ENCODE assay signal across 1 cellular context in the genomic region with DNA sequence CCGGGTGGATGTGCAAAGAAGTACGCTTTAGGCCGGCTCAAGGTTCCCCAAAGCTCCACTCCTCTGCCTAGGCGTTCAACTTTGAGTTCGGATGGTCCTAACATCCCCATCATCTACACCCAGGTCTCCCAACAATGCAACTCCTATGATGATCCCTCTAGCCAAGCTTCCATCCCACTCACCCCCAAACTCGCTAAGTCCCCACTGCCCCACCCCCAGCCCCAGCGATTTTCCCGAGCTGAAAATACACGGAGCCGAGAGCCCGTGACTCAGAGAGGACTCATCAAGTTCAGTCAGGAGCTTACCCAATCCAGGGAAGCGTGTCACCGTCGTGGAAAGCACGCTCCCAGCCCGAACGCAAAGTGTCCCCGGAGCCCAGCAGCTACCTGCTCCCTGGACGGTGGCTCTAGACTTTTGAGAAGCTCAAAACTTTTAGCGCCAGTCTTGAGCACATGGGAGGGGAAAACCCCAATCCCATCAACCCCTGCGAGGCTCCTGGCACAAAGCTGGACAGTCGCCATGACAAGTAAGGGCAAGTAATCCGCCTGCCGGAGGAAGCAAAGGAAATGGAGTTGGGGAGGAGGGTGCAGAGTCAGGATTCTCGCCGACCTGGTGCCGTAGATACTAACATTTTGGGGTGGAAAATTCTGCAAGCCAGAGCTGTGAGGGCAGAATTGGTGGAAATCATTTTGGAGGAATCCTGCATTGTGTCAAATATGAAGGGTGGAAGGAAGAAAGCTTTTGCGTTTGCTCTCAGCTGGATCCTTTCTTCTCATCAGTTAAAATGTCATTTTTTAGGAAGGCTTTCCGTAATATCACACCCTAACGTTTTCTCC.
TF ChIP-seq lines count a peak whose summit lies in the region.

TSS of gene TP53 (minus strand) at position 419 of the 836 bp plus-strand sequence. CDS start 10,896 bp downstream, outside the sequence.

TF ChIP-seq in HepG2, 621 proteins besides CTCF, POLR2A, EP300 and RAD21 (continued from another document and continues in another):
- peak; percentile 72; the same call in 1 of the 2 replicates for TF ChIP-seq AHR (CRISPR knock-in tag; IDR thresholded peaks at IDR 0.05)
- peak; percentile 68; the same call in 1 of the 2 replicates for TF ChIP-seq MXD3 (CRISPR knock-in tag; IDR thresholded peaks at IDR 0.05)
- TF ChIP-seq RNF2 (conservative IDR thresholded peaks at IDR 0.05; ENCODE audit: low read depth): peak; percentile 57; the same call in 1 of the 2 replicates
- 0 out of 2 replicates have a peak, but pooled peaks have one; percentile 35 for TF ChIP-seq ZNF780A (CRISPR knock-in tag; IDR thresholded peaks at IDR 0.05)
- TF ChIP-seq RBFOX2 (IDR thresholded peaks at IDR 0.05; ENCODE audit: low read depth, low read length): no peak
- peak; percentile 74; the same call in 1 of the 2 replicates for TF ChIP-seq TGIF2 (CRISPR knock-in tag; IDR thresholded peaks at IDR 0.05)
- peak; percentile 48; the same call in 1 of the 2 replicates for TF ChIP-seq NFRKB (IDR thresholded peaks at IDR 0.05)
- TF ChIP-seq KMT2B (CRISPR knock-in tag; IDR thresholded peaks at IDR 0.05): peak; percentile 21; the same call in 1 of the 2 replicates
- no peak for TF ChIP-seq ZBTB8A (CRISPR knock-in tag; IDR thresholded peaks at IDR 0.05; ENCODE audit: borderline replicate concordance, low read depth)
- TF ChIP-seq ZNF232 (CRISPR knock-in tag; IDR thresholded peaks at IDR 0.05; ENCODE audit: borderline replicate concordance): peak; percentile 40; the same call in 1 of the 2 replicates
- TF ChIP-seq MLLT10 (CRISPR knock-in tag; IDR thresholded peaks at IDR 0.05): 0 out of 2 replicates have a peak, but pooled peaks have one; percentile 62
- TF ChIP-seq, protein P1, sequence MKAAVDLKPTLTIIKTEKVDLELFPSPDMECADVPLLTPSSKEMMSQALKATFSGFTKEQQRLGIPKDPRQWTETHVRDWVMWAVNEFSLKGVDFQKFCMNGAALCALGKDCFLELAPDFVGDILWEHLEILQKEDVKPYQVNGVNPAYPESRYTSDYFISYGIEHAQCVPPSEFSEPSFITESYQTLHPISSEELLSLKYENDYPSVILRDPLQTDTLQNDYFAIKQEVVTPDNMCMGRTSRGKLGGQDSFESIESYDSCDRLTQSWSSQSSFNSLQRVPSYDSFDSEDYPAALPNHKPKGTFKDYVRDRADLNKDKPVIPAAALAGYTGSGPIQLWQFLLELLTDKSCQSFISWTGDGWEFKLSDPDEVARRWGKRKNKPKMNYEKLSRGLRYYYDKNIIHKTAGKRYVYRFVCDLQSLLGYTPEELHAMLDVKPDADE (CRISPR knock-in tag; IDR thresholded peaks at IDR 0.05): no peak
- peak; percentile 64; the same call in 1 of the 2 replicates for TF ChIP-seq HDAC1 (CRISPR knock-in tag; IDR thresholded peaks at IDR 0.05)
- TF ChIP-seq, protein P2, sequence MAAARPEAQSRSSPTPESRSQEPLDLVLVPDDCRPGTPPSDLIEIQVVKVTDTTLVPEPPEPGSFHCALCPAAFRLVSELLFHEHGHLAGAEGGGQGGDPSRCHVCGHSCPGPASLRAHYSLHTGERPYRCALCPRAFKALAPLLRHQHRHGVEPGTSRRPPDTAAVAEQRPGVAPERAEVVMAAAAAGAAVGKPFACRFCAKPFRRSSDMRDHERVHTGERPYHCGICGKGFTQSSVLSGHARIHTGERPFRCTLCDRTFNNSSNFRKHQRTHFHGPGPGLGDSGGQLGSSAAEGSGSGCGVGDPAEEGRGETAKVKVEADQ (CRISPR knock-in tag; IDR thresholded peaks at IDR 0.05; ENCODE audit: borderline replicate concordance): no peak
- peak; percentile 93 for TF ChIP-seq ZNF143 (CRISPR knock-in tag; IDR thresholded peaks at IDR 0.05)
- 0 out of 2 replicates have a peak, but pooled peaks have one; percentile 43 for TF ChIP-seq POLR2AphosphoS2 (IDR thresholded peaks at IDR 0.05; ENCODE audit: low read depth, low read length)
- TF ChIP-seq MAX (IDR thresholded peaks at IDR 0.05): peak; percentile 97
- TF ChIP-seq ZNF337 (CRISPR knock-in tag; IDR thresholded peaks at IDR 0.05; ENCODE audit: borderline replicate concordance, low read depth): no peak
- TF ChIP-seq JUNB (CRISPR knock-in tag; IDR thresholded peaks at IDR 0.05; ENCODE audit: borderline replicate concordance): peak; percentile 45; the same call in 1 of the 2 replicates
- no peak for TF ChIP-seq MYNN (CRISPR knock-in tag; IDR thresholded peaks at IDR 0.05; ENCODE audit: low read depth)
- no peak for TF ChIP-seq SAFB2 (CRISPR knock-in tag; IDR thresholded peaks at IDR 0.05; ENCODE audit: borderline replicate concordance, low read depth)
- no peak for TF ChIP-seq ZNF24 (IDR thresholded peaks at IDR 0.05)
- TF ChIP-seq KLF9 (CRISPR knock-in tag; IDR thresholded peaks at IDR 0.05; ENCODE audit: low read depth): no peak; the same call in 1 of the 2 replicates
- TF ChIP-seq, protein P3, sequence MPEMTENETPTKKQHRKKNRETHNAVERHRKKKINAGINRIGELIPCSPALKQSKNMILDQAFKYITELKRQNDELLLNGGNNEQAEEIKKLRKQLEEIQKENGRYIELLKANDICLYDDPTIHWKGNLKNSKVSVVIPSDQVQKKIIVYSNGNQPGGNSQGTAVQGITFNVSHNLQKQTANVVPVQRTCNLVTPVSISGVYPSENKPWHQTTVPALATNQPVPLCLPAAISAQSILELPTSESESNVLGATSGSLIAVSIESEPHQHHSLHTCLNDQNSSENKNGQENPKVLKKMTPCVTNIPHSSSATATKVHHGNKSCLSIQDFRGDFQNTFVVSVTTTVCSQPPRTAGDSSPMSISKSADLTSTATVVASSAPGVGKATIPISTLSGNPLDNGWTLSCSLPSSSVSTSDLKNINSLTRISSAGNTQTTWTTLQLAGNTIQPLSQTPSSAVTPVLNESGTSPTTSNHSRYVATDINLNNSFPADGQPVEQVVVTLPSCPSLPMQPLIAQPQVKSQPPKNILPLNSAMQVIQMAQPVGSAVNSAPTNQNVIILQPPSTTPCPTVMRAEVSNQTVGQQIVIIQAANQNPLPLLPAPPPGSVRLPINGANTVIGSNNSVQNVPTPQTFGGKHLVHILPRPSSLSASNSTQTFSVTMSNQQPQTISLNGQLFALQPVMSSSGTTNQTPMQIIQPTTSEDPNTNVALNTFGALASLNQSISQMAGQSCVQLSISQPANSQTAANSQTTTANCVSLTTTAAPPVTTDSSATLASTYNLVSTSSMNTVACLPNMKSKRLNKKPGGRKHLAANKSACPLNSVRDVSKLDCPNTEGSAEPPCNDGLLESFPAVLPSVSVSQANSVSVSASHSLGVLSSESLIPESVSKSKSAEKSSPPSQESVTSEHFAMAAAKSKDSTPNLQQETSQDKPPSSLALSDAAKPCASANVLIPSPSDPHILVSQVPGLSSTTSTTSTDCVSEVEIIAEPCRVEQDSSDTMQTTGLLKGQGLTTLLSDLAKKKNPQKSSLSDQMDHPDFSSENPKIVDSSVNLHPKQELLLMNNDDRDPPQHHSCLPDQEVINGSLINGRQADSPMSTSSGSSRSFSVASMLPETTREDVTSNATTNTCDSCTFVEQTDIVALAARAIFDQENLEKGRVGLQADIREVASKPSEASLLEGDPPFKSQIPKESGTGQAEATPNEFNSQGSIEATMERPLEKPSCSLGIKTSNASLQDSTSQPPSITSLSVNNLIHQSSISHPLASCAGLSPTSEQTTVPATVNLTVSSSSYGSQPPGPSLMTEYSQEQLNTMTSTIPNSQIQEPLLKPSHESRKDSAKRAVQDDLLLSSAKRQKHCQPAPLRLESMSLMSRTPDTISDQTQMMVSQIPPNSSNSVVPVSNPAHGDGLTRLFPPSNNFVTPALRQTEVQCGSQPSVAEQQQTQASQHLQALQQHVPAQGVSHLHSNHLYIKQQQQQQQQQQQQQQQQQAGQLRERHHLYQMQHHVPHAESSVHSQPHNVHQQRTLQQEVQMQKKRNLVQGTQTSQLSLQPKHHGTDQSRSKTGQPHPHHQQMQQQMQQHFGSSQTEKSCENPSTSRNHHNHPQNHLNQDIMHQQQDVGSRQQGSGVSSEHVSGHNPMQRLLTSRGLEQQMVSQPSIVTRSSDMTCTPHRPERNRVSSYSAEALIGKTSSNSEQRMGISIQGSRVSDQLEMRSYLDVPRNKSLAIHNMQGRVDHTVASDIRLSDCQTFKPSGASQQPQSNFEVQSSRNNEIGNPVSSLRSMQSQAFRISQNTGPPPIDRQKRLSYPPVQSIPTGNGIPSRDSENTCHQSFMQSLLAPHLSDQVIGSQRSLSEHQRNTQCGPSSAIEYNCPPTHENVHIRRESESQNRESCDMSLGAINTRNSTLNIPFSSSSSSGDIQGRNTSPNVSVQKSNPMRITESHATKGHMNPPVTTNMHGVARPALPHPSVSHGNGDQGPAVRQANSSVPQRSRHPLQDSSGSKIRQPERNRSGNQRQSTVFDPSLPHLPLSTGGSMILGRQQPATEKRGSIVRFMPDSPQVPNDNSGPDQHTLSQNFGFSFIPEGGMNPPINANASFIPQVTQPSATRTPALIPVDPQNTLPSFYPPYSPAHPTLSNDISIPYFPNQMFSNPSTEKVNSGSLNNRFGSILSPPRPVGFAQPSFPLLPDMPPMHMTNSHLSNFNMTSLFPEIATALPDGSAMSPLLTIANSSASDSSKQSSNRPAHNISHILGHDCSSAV (CRISPR knock-in tag; IDR thresholded peaks at IDR 0.05; ENCODE audit: borderline replicate concordance): no peak
- peak; percentile 75; the same call in 1 of the 2 replicates for TF ChIP-seq SMYD3 (CRISPR knock-in tag; IDR thresholded peaks at IDR 0.05)
- no peak for TF ChIP-seq FOXC1 (CRISPR knock-in tag; IDR thresholded peaks at IDR 0.05; ENCODE audit: borderline replicate concordance)
- peak; percentile 80 for TF ChIP-seq PITX1 (CRISPR knock-in tag; IDR thresholded peaks at IDR 0.05)
- peak; percentile 85 for TF ChIP-seq ZHX1 (CRISPR knock-in tag; IDR thresholded peaks at IDR 0.05; ENCODE audit: low read depth)
- 0 out of 2 replicates have a peak, but pooled peaks have one; percentile 15 for TF ChIP-seq SNAI1 (CRISPR knock-in tag; IDR thresholded peaks at IDR 0.05; ENCODE audit: borderline replicate concordance)
- TF ChIP-seq PCBP2 (optimal IDR thresholded peaks at IDR 0.05; ENCODE audit: low read depth, low read length, poor library complexity, severe bottlenecking): no peak
- no peak for TF ChIP-seq MEIS1 (CRISPR knock-in tag; IDR thresholded peaks at IDR 0.05; ENCODE audit: borderline replicate concordance)
- peak; percentile 99 for TF ChIP-seq YY1 (IDR thresholded peaks at IDR 0.05; ENCODE audit: insufficient read depth, insufficient replicate concordance, low read depth, low read length)
- no peak for TF ChIP-seq ZNF879 (CRISPR knock-in tag; IDR thresholded peaks at IDR 0.05)
- TF ChIP-seq, protein P4, sequence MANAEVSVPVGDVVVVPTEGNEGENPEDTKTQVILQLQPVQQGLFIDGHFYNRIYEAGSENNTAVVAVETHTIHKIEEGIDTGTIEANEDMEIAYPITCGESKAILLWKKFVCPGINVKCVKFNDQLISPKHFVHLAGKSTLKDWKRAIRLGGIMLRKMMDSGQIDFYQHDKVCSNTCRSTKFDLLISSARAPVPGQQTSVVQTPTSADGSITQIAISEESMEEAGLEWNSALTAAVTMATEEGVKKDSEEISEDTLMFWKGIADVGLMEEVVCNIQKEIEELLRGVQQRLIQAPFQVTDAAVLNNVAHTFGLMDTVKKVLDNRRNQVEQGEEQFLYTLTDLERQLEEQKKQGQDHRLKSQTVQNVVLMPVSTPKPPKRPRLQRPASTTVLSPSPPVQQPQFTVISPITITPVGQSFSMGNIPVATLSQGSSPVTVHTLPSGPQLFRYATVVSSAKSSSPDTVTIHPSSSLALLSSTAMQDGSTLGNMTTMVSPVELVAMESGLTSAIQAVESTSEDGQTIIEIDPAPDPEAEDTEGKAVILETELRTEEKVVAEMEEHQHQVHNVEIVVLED (CRISPR knock-in tag; IDR thresholded peaks at IDR 0.05; ENCODE audit: borderline replicate concordance): no peak
- peak; percentile 63; the same call in 1 of the 2 replicates for TF ChIP-seq ZNF878 (CRISPR knock-in tag; IDR thresholded peaks at IDR 0.05)
- TF ChIP-seq MYC (CRISPR knock-in tag; IDR thresholded peaks at IDR 0.05; ENCODE audit: borderline replicate concordance): peak; percentile 98
- 0 out of 2 replicates have a peak, but pooled peaks have one; percentile 57 for TF ChIP-seq ZBTB2 (CRISPR knock-in tag; IDR thresholded peaks at IDR 0.05; ENCODE audit: low read depth)
- TF ChIP-seq ZNF235 (CRISPR knock-in tag; IDR thresholded peaks at IDR 0.05; ENCODE audit: borderline replicate concordance): no peak
- TF ChIP-seq MXI1 (IDR thresholded peaks at IDR 0.05; ENCODE audit: borderline replicate concordance, low read depth, low read length): peak; percentile 92; the same call in 1 of the 3 replicates
- 0 out of 2 replicates have a peak, but pooled peaks have one; percentile 42 for TF ChIP-seq ZNF441 (CRISPR knock-in tag; IDR thresholded peaks at IDR 0.05; ENCODE audit: borderline replicate concordance)
